13 cellular contexts compared by ENCODE assay signal in the genomic region with DNA sequence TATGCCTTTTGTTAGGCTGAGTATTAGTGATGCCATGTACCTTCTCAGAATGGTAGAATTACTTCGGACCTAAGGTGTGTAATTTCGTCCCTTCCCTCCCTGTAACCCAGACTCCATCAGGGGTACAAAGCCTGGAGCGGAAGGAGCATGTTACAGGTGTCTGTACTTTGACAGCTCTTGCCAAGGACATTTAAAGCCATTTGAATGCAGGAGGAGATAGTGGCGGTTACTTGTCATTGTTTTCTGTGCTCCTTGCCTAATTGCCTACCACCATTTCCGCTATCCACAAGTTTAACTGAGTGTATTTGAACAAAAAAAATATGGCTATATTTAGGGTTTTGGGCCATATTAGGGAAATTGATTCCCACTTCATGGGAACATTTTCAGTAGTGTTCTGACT. TPM values are rescaled to one million over a fixed set of nuclear protein-coding genes. Genes with fewer than 3 reads are reported as not detected.
DNase-seq lines count a peak whose midpoint lies in the region; ATAC-seq and TF ChIP-seq lines count a peak whose summit lies in the region.
"Had no signal": no experiment of that assay in that cellular context is flagged by ENCODE, and none has a peak within 500 bp of the region (broad histone marks: within the 10 kb centered on the region; RNA-seq: fewer than 3 reads in every experiment).

No MANE protein-coding gene starts in this region.

- H3K27ac ChIP-seq in PC-3 (ENCODE audit: low read length) (no peak overlapping the region), right cardiac atrium (ENCODE audit: low read length) (no peak overlapping the region), gastrocnemius medialis (peak overlapping the region; percentile 91 to 97 (median 95))

- no peak overlapping the region for H2AFZ ChIP-seq in PC-3 (ENCODE audit: low read length)

- H3K4me2 ChIP-seq in PC-3 (ENCODE audit: low read length): peak overlapping the region; percentile 87

- 61% methylated on average over 5 of the region's 5 CpGs for WGBS in right cardiac atrium

- H3K36me3 ChIP-seq in PC-3 (ENCODE audit: low read depth, low read length) (no peaks in the 10 kb centered on the region), gastrocnemius medialis (no peaks in the 10 kb centered on the region)
- H3K36me3 ChIP-seq: uterus had no signal

- no peak for DNase-seq in activated CD8-positive, alpha-beta memory T cell treated with anti-CD3 and anti-CD28 coated beads, Interleukin-2, amount 10 ng/mL, durations not matched to agents 7 days and 5 days
- no peak for DNase-seq in activated CD8-positive, alpha-beta memory T cell treated with anti-CD3 and anti-CD28 coated beads, Interleukin-2, amount 50 U/mL, for 48 hours
- no peak for DNase-seq in PC-3
- no peak for DNase-seq in right cardiac atrium
- no peak for DNase-seq in gastrocnemius medialis
- DNase-seq in stimulated activated CD4-positive, alpha-beta T cell treated with anti-CD3 and anti-CD28 coated beads, Interleukin-15, amount 100 ng/mL, for 24 hours: no peak
- DNase-seq in putamen (ENCODE audit: low spot score): no peak
- no peak for DNase-seq in NCI-H1092 (lab: John Stamatoyannopoulos, UW)
- DNase-seq: foreskin melanocyte; NCI-H2081 treated with DMSO at 0.1 percent for 48 hours; stimulated activated CD4-positive, alpha-beta T cell treated with anti-CD3 and anti-CD28 coated beads, Interleukin-1b, Interleukin-23, amount 100 ng/mL, for 48 hours; uterus had no signal

- H3K27me3 Mint-ChIP-seq in activated CD8-positive, alpha-beta memory T cell treated with anti-CD3 and anti-CD28 coated beads, Interleukin-2, amount 10 ng/mL, durations not matched to agents 7 days and 5 days: peaks cover 7% of the 10 kb centered on the region

- no peaks in the 10 kb centered on the region for H3K9me2 ChIP-seq in PC-3 (replicated peaks; ENCODE audit: low read length)

- H3K9ac ChIP-seq in PC-3 (ENCODE audit: low read length): no peak overlapping the region

- no peaks in the 10 kb centered on the region for H3K9me3 Mint-ChIP-seq in activated CD8-positive, alpha-beta memory T cell treated with anti-CD3 and anti-CD28 coated beads, Interleukin-2, amount 10 ng/mL, durations not matched to agents 7 days and 5 days (ENCODE audit: low read depth)
- H3K9me3 Mint-ChIP-seq: memory B cell had no signal

- no TSS peak for BruUV-seq in PC-3 (replicated peaks; lab: Mats Ljungman, UMichigan)

- no peak for ATAC-seq in activated CD8-positive, alpha-beta memory T cell treated with anti-CD3 and anti-CD28 coated beads, Interleukin-2, amount 10 ng/mL, durations not matched to agents 7 days and 5 days
- ATAC-seq in PC-3: no peak
- no peak for ATAC-seq in right cardiac atrium
- ATAC-seq in gastrocnemius medialis: no peak

- CTCF ChIA-PET in activated CD8-positive, alpha-beta memory T cell treated with anti-CD3 and anti-CD28 coated beads, Interleukin-2, amount 10 ng/mL, durations not matched to agents 7 days and 5 days (lab: Charles Lee): interaction anchor here (1.2 kb wide), 1 partner anchor 9 kb away, joined by 3 read pairs; no protein-coding TSS in a partner anchor
- CTCF ChIA-PET in PC-3 (lab: Charles Lee): no interaction called here

- peaks cover 53% of the 10 kb centered on the region for H3K79me2 ChIP-seq in PC-3 (ENCODE audit: low read length)

- H3F3A ChIP-seq in PC-3 (ENCODE audit: low read length, unreplicated experiment): no peaks in the 10 kb centered on the region

- no peak for TF ChIP-seq POLR2A in gastrocnemius medialis (IDR thresholded peaks at IDR 0.05)

- H3K4me1 ChIP-seq in PC-3 (ENCODE audit: insufficient read depth, low read length): peaks cover 32% of the 10 kb centered on the region
- H3K4me1 ChIP-seq in right cardiac atrium (ENCODE audit: control insufficient read depth, insufficient read depth, low read length): peaks cover 6% of the 10 kb centered on the region
- peaks cover 58 to 66% of the 10 kb centered on the region in 2 donors for H3K4me1 ChIP-seq in gastrocnemius medialis

- H3K27me3 ChIP-seq in PC-3 (ENCODE audit: low read length) (no peaks in the 10 kb centered on the region), right cardiac atrium (ENCODE audit: control insufficient read depth, insufficient read depth) (no peaks in the 10 kb centered on the region), gastrocnemius medialis (no peaks in the 10 kb centered on the region)
- H3K27me3 ChIP-seq: uterus had no signal

- POLR2A ChIA-PET in PC-3 (lab: Charles Lee; ENCODE audit: unreplicated experiment): no interaction called here

- intact Hi-C loops in PC-3 (cut with micrococcal nuclease): no loop called here
- intact Hi-C loops in right cardiac atrium (cut with DNase I): loop anchor here in 1 of 4 donors (10.0 kb wide), 1 partner anchor 54 kb away; no protein-coding TSS in a partner anchor
- intact Hi-C loops in gastrocnemius medialis (cut with DNase I; ENCODE audit: low total_unique reads): loop anchor here (2.0 kb wide), 1 partner anchor 40 kb away; no protein-coding TSS in a partner anchor

- TF ChIP-seq CTCF in PC-3 (conservative IDR thresholded peaks at IDR 0.05; ENCODE audit: low read depth, low read length) (no peak), gastrocnemius medialis (IDR thresholded peaks at IDR 0.05 in 4 of 5, conservative IDR thresholded peaks at IDR 0.05 in 1 of 5) (no peak)

- H3K9me3 ChIP-seq in PC-3 (ENCODE audit: low read length): no peaks in the 10 kb centered on the region
- H3K9me3 ChIP-seq in right cardiac atrium (ENCODE audit: control insufficient read depth, low read length): no peaks in the 10 kb centered on the region
- H3K9me3 ChIP-seq in gastrocnemius medialis: no peaks in the 10 kb centered on the region
- H3K9me3 ChIP-seq: uterus had no signal

- peak overlapping the region; percentile 93 for H3K4me3 Mint-ChIP-seq in activated CD8-positive, alpha-beta memory T cell treated with anti-CD3 and anti-CD28 coated beads, Interleukin-2, amount 10 ng/mL, durations not matched to agents 7 days and 5 days
- H3K4me3 Mint-ChIP-seq: memory B cell had no signal

- peaks cover 6% of the 10 kb centered on the region for H3K36me3 Mint-ChIP-seq in activated CD8-positive, alpha-beta memory T cell treated with anti-CD3 and anti-CD28 coated beads, Interleukin-2, amount 10 ng/mL, durations not matched to agents 7 days and 5 days

- no peaks in the 10 kb centered on the region; the same call in 1 of the 2 replicates for H4K20me1 ChIP-seq in PC-3 (ENCODE audit: low read length)

- in situ Hi-C loops in gastrocnemius medialis (cut with MboI; ENCODE audit: low sequenced_read_pairs in 4 of 4): no loop called here

- H3K27ac Mint-ChIP-seq in activated CD8-positive, alpha-beta memory T cell treated with anti-CD3 and anti-CD28 coated beads, Interleukin-2, amount 10 ng/mL, durations not matched to agents 7 days and 5 days: no peak overlapping the region
- H3K27ac Mint-ChIP-seq: memory B cell had no signal

- H3K4me3 ChIP-seq in PC-3 (ENCODE audit: low read length) (peak overlapping the region; percentile 96; the same call in 1 of the 2 replicates), right cardiac atrium (ENCODE audit: low read length) (peak overlapping the region; percentile 96), gastrocnemius medialis (peak overlapping the region in 3 of 4 donors; percentile 78 to 95 (median 91))

- H3K4me1 Mint-ChIP-seq in activated CD8-positive, alpha-beta memory T cell treated with anti-CD3 and anti-CD28 coated beads, Interleukin-2, amount 10 ng/mL, durations not matched to agents 7 days and 5 days: peaks cover 49% of the 10 kb centered on the region

RNA-seq across cellular contexts. Expression of a gene that starts 1.8 kb away (rescaled TPM):
- 10 to 100 TPM; 12.3 to 17.1 TPM for total RNA-seq in activated CD8-positive, alpha-beta memory T cell treated with anti-CD3 and anti-CD28 coated beads, Interleukin-2, amount 10 ng/mL, durations not matched to agents 7 days and 5 days
- 5.2 and 6.7 TPM in 2 replicates for total RNA-seq in PC-3 (2014; rRNA removed)
- total RNA-seq in right cardiac atrium: 10 to 100 TPM; 37.0 to 59.5 (median 48.3) TPM
- 16.4 TPM for polyA plus RNA-seq in right cardiac atrium
- 10 to 100 TPM in 3 of 4 donors, 1 to 10 TPM in 1; 9.9 to 32.8 (median 22.2) TPM for total RNA-seq in gastrocnemius medialis

RNA-seq across cellular contexts. Expression of a gene that starts 47.5 kb away (rescaled TPM):
- 10 to 100 TPM; 39.4 to 43.9 TPM for total RNA-seq in activated CD8-positive, alpha-beta memory T cell treated with anti-CD3 and anti-CD28 coated beads, Interleukin-2, amount 10 ng/mL, durations not matched to agents 7 days and 5 days
- total RNA-seq in PC-3 (2014; rRNA removed): 34.4 and 43.3 TPM in 2 replicates
- 10 to 100 TPM; 19.2 to 38.3 (median 28.0) TPM for total RNA-seq in right cardiac atrium
- polyA plus RNA-seq in right cardiac atrium: 39.9 TPM
- 10 to 100 TPM; 30.1 to 81.8 (median 40.6) TPM for total RNA-seq in gastrocnemius medialis

Comparison
In these comparisons a context has a peak if more than half of its experiments do, and no peak if none do; other contexts are left out.
1. H3K27ac ChIP-seq: peak in gastrocnemius medialis (4 of 4); none in PC-3 (single experiment) and right cardiac atrium (single experiment).
2. Peak in every context shown above with its lines, with median percentiles within 50 percentile points of each other: H3K4me3 ChIP-seq.